ENCODE assay signal across 8 cellular contexts in the genomic region with DNA sequence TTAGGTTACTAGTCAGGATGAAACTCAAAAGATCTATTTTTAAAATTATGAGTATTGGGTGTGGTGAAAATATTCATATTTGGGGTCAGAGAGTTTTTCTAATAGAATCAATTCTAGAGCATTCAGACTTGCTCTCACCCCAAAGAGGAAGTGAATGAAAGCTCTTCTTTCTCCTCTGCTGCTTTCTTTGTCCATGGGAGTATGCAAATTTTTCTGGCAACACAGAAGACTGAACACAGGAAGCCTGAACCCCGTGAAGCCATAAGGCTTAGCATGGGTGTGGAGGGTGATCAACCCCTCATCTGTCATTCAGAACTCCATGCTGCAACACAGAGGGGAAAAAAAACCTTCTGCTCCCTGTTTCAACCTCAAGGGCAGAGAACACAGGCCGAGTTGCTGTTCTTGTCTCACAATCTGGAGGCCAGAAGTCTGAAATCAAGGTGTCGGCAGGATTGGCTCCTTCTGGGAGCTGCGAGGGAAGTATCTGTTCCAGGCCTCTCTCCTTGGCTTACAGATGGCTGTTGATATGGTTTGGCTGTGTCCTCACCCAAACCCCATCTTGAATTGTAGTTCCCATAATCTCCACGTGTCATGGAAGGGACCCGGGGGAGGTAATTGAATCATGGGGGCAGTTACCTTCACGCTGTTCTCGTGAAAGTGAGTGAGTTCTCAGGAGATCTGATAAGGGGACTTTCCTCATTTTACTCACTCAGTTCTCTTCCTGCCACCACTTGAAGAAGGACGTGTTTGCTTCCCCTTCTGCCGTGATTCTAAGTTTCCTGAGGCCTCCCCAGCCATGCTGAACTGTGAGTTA. TPM values are rescaled to one million over a fixed set of nuclear protein-coding genes. Genes with fewer than 3 reads are reported as not detected.
A peak's percentile ranks its signal among the peaks of the same experiment; 100 is the strongest.
DNase-seq lines count a peak whose midpoint lies in the region; ATAC-seq and TF ChIP-seq lines count a peak whose summit lies in the region.

No MANE protein-coding gene starts in this region.

- no peak for TF ChIP-seq CTCF in activated B cell treated with CpG ODN at 0.5 μM for 24 hours (IDR thresholded peaks at IDR 0.05)

- CTCF ChIA-PET in activated B cell treated with CpG ODN at 0.5 μM for 24 hours (lab: Charles Lee) = interaction anchor here (1.0 to 1.7 kb wide), 5 partner anchors 32 to 198 kb away, joined by 4 to 7 read pairs (median 4); no protein-coding TSS in a partner anchor

- no peaks in the 10 kb centered on the region for H3K27me3 Mint-ChIP-seq in activated B cell treated with CpG ODN at 0.5 μM for 24 hours
- no peaks in the 10 kb centered on the region for H3K27me3 Mint-ChIP-seq in effector memory CD8-positive, alpha-beta T cell

- intact Hi-C loops in activated B cell treated with CpG ODN at 0.5 μM for 24 hours (cut with micrococcal nuclease) = loop anchor here (1.0 to 5.0 kb wide), 11 partner anchors 10 to 602 kb away; a partner anchor contains a TSS
- intact Hi-C loops in cardiac septum (cut with DNase I) = no loop called here

- POLR2A ChIA-PET in activated B cell treated with CpG ODN at 0.5 μM for 24 hours (lab: Charles Lee) = interaction anchor here (0.6 to 8.2 kb wide), 32 partner anchors 9 to 478 kb away, joined by 3 to 211 read pairs (median 4); a partner anchor contains a TSS

- DNase-seq in COR-L47 (lab: John Stamatoyannopoulos, UW) (peak; percentile 55), HUDEP-2 (lab: John Stamatoyannopoulos, UW; ENCODE audit: unreplicated experiment in 76 of 76) (peak in 43 of 76 experiments; percentile 6 to 75 (median 29)), activated B cell treated with CpG ODN at 0.5 μM for 24 hours (peak; percentile 61), COLO668 (lab: John Stamatoyannopoulos, UW; ENCODE audit: unreplicated experiment) (no peak), cardiac septum (ENCODE audit: low spot score) (no peak)
- peak; percentile 45 to 53 (median 49) for DNase-seq in effector memory CD8-positive, alpha-beta T cell
- peak; percentile 39 to 56 (median 46) for DNase-seq in stimulated activated CD4-positive, alpha-beta T cell treated with anti-CD3 and anti-CD28 coated beads, Interleukin-1b, Interleukin-23, amount 100 ng/mL, for 24 hours (ENCODE audit: low read depth in 4 of 4, low spot score in 1 of 4)

- peaks cover 30% of the 10 kb centered on the region for H3K36me3 Mint-ChIP-seq in activated B cell treated with CpG ODN at 0.5 μM for 24 hours (ENCODE audit: low read depth)
- H3K36me3 Mint-ChIP-seq in effector memory CD8-positive, alpha-beta T cell (ENCODE audit: insufficient read depth) = peaks cover 18% of the 10 kb centered on the region

- H3K4me1 Mint-ChIP-seq in activated B cell treated with CpG ODN at 0.5 μM for 24 hours = peaks cover 91% of the 10 kb centered on the region
- peaks cover 49 to 65% of the 10 kb centered on the region in 2 donors for H3K4me1 Mint-ChIP-seq in effector memory CD8-positive, alpha-beta T cell (ENCODE audit: low read depth in 2 of 2)

- ATAC-seq in GM21360 (IDR thresholded peaks at IDR 0.05; ENCODE audit: unreplicated experiment) = peak; percentile 84
- peak; percentile 64 for ATAC-seq in activated B cell treated with CpG ODN at 0.5 μM for 24 hours (ENCODE audit: low read depth)
- peak; percentile 52 for ATAC-seq in effector memory CD8-positive, alpha-beta T cell (replicated peaks)

- peak overlapping the region; percentile 83 for H3K4me3 Mint-ChIP-seq in activated B cell treated with CpG ODN at 0.5 μM for 24 hours
- H3K4me3 Mint-ChIP-seq in effector memory CD8-positive, alpha-beta T cell = peak overlapping the region; percentile 89 to 90

- peaks cover 7% of the 10 kb centered on the region for H3K9me3 Mint-ChIP-seq in activated B cell treated with CpG ODN at 0.5 μM for 24 hours
- peaks cover 0 to 7% of the 10 kb centered on the region in 2 donors for H3K9me3 Mint-ChIP-seq in effector memory CD8-positive, alpha-beta T cell

- peak overlapping the region; percentile 100 for H3K27ac Mint-ChIP-seq in activated B cell treated with CpG ODN at 0.5 μM for 24 hours
- peak overlapping the region; percentile 94 to 99 for H3K27ac Mint-ChIP-seq in effector memory CD8-positive, alpha-beta T cell

RNA-seq across cellular contexts. Expression of a gene that starts 33.7 kb away (rescaled TPM):
- total RNA-seq in activated B cell treated with CpG ODN at 0.5 μM for 24 hours = 158 and 184 TPM in 2 replicates
- total RNA-seq in cardiac septum = 51.4 TPM

Comparison
In these comparisons a context has a peak if more than half of its experiments do, and no peak if none do; other contexts are left out.
1. DNase-seq: peak in COR-L47 (single experiment), HUDEP-2 (43 of 76), activated B cell treated with CpG ODN at 0.5 μM for 24 hours (single experiment), effector memory CD8-positive, alpha-beta T cell (3 of 3) and stimulated activated CD4-positive, alpha-beta T cell treated with anti-CD3 and anti-CD28 coated beads, Interleukin-1b, Interleukin-23, amount 100 ng/mL, for 24 hours (4 of 4); none in COLO668 (single experiment) and cardiac septum (single experiment).
2. Peak in every context shown above with its lines, with median percentiles within 50 percentile points of each other: ATAC-seq.